Comparison of ENCODE assay signal across 1 cellular context in genomic region chr18:12372406-12372805, GRCh38.
TF ChIP-seq lines count a peak whose summit lies in the region.

No MANE protein-coding gene starts in this region.

TF ChIP-seq in GM12878, 131 proteins besides CTCF, POLR2A, EP300 and RAD21:
- TF ChIP-seq TCF7 (IDR thresholded peaks at IDR 0.05; ENCODE audit: borderline replicate concordance), result no peak
- TF ChIP-seq SUPT20H (IDR thresholded peaks at IDR 0.05; ENCODE audit: borderline replicate concordance, control insufficient read depth, low read depth, low read length), result no peak
- no peak for TF ChIP-seq MTA2 (IDR thresholded peaks at IDR 0.05; ENCODE audit: low read depth)
- no peak for TF ChIP-seq SREBF1 (IDR thresholded peaks at IDR 0.05; ENCODE audit: low read length)
- TF ChIP-seq, protein P1, sequence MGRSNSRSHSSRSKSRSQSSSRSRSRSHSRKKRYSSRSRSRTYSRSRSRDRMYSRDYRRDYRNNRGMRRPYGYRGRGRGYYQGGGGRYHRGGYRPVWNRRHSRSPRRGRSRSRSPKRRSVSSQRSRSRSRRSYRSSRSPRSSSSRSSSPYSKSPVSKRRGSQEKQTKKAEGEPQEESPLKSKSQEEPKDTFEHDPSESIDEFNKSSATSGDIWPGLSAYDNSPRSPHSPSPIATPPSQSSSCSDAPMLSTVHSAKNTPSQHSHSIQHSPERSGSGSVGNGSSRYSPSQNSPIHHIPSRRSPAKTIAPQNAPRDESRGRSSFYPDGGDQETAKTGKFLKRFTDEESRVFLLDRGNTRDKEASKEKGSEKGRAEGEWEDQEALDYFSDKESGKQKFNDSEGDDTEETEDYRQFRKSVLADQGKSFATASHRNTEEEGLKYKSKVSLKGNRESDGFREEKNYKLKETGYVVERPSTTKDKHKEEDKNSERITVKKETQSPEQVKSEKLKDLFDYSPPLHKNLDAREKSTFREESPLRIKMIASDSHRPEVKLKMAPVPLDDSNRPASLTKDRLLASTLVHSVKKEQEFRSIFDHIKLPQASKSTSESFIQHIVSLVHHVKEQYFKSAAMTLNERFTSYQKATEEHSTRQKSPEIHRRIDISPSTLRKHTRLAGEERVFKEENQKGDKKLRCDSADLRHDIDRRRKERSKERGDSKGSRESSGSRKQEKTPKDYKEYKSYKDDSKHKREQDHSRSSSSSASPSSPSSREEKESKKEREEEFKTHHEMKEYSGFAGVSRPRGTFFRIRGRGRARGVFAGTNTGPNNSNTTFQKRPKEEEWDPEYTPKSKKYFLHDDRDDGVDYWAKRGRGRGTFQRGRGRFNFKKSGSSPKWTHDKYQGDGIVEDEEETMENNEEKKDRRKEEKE (IDR thresholded peaks at IDR 0.05), result no peak
- no peak for TF ChIP-seq ZNF207 (IDR thresholded peaks at IDR 0.05; ENCODE audit: borderline replicate concordance)
- TF ChIP-seq, protein P2, sequence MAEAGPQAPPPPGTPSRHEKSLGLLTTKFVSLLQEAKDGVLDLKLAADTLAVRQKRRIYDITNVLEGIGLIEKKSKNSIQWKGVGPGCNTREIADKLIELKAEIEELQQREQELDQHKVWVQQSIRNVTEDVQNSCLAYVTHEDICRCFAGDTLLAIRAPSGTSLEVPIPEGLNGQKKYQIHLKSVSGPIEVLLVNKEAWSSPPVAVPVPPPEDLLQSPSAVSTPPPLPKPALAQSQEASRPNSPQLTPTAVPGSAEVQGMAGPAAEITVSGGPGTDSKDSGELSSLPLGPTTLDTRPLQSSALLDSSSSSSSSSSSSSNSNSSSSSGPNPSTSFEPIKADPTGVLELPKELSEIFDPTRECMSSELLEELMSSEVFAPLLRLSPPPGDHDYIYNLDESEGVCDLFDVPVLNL (IDR thresholded peaks at IDR 0.05; ENCODE audit: low read depth, low read length), result no peak
